In the genomic region with DNA sequence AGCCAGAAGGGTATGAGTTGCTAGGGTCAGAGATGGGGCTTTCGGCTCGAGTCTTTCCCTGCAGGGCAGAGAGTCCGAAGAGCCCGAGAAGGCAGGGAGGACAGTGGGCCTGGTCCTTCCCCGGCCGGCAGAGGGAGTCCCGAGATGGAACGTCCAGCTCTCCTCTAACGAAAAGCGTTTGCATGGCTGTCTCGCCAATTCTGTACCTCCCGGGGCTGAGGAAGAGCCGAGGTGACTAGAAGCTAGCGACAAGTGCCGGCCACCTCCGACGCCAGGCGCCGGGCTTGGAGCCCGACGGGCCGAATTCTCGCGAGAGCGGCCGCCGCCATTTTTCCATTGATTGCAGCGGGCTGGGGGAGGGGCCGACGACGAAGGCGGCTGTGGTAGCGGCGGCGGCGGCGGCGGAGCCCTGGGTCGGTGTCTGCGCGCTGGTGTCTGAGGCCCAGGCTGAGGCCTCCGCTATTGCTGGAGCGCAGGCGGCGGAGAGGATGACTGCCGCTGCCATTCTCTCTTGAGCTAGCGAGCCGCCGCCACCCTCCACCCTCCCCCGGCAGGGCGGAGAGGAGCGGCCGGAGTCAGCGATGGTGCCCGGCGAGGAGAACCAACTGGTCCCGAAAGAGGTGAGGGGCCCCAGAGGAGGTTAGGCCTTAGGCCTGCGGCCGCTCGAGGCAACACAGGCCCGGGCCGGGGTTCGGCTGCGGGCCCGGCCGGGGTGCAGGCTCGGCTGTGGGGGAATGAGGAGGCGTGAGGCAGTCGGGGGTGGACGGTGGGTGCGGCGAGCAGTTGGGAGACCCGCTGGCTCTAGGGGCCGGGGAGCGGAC, we compare ENCODE assay signal across 8 cellular contexts. TPM values are rescaled to one million over a fixed set of nuclear protein-coding genes. Genes with fewer than 3 reads are reported as not detected.
DNase-seq lines count a peak whose midpoint lies in the region; TF ChIP-seq lines count a peak whose summit lies in the region.

A gene with protein sequence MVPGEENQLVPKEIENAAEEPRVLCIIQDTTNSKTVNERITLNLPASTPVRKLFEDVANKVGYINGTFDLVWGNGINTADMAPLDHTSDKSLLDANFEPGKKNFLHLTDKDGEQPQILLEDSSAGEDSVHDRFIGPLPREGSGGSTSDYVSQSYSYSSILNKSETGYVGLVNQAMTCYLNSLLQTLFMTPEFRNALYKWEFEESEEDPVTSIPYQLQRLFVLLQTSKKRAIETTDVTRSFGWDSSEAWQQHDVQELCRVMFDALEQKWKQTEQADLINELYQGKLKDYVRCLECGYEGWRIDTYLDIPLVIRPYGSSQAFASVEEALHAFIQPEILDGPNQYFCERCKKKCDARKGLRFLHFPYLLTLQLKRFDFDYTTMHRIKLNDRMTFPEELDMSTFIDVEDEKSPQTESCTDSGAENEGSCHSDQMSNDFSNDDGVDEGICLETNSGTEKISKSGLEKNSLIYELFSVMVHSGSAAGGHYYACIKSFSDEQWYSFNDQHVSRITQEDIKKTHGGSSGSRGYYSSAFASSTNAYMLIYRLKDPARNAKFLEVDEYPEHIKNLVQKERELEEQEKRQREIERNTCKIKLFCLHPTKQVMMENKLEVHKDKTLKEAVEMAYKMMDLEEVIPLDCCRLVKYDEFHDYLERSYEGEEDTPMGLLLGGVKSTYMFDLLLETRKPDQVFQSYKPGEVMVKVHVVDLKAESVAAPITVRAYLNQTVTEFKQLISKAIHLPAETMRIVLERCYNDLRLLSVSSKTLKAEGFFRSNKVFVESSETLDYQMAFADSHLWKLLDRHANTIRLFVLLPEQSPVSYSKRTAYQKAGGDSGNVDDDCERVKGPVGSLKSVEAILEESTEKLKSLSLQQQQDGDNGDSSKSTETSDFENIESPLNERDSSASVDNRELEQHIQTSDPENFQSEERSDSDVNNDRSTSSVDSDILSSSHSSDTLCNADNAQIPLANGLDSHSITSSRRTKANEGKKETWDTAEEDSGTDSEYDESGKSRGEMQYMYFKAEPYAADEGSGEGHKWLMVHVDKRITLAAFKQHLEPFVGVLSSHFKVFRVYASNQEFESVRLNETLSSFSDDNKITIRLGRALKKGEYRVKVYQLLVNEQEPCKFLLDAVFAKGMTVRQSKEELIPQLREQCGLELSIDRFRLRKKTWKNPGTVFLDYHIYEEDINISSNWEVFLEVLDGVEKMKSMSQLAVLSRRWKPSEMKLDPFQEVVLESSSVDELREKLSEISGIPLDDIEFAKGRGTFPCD (N-terminal part only) (plus strand): TSS at position 368 of the 821 bp plus-strand sequence. CDS start 214 bp downstream, at position 582.

- no peak for TF ChIP-seq CTCF in subcutaneous adipose tissue (IDR thresholded peaks at IDR 0.05; ENCODE audit: low read depth)

- H3K36me3 ChIP-seq in MG63 (no peaks in the 10 kb centered on the region; the same call in 1 of the 2 replicates), neuron (ENCODE audit: insufficient read depth, low read length) (no peaks in the 10 kb centered on the region)

- H3K9me3 ChIP-seq in MG63 (no peaks in the 10 kb centered on the region), neuron (ENCODE audit: low read length) (no peaks in the 10 kb centered on the region)

- H3K27me3 ChIP-seq in MG63 (no peaks in the 10 kb centered on the region), neuron (ENCODE audit: insufficient read depth, low read length) (no peaks in the 10 kb centered on the region)

- peaks cover 22% of the 10 kb centered on the region for H3K4me1 ChIP-seq in neuron (ENCODE audit: insufficient read depth, low read length)

- DNase-seq in GM04504 (ENCODE audit: low read depth) (peak; percentile 60), HCEC 1CT (peak; percentile 84), MG63 (peak; percentile 85), SHP77 treated with DMSO at 0.1 percent for 48 hours (lab: John Stamatoyannopoulos, UW) (peak; percentile 23), activated gamma-delta T cell (lab: John Stamatoyannopoulos, UW) (peak; percentile 90), foreskin melanocyte (peak; percentile 75)

- peak within 1 kb of the TSS; percentile 87 for H3K4me3 ChIP-seq in MG63
- H3K4me3 ChIP-seq in neuron (ENCODE audit: low read length): peak within 1 kb of the TSS; percentile 97

- peak within 1 kb of the TSS; percentile 81 for H2AFZ ChIP-seq in neuron (ENCODE audit: low read depth, low read length)

RNA-seq across cellular contexts. Expression of the gene that starts here (rescaled TPM):
- total RNA-seq in MG63 (2014; rRNA removed; shearing (Covaris generic); ENCODE audit: low replicate concordance): 9.9 and 13.3 TPM in 2 replicates
- total RNA-seq in subcutaneous adipose tissue: 100 to 1,000 TPM in 1 of 4 donors, 10 to 100 TPM in 3; 72.7 to 125 (median 86.6) TPM

Comparison
In these comparisons a context has a peak if more than half of its experiments do, and no peak if none do; other contexts are left out.
1. Peak in every context shown above with its lines: DNase-seq and H3K4me3 ChIP-seq.
2. DNase-seq: peak in every context shown above with its lines; median percentile 90 in activated gamma-delta T cell; 85 in MG63; 84 in HCEC 1CT; 75 in foreskin melanocyte; 60 in GM04504; 23 in SHP77 treated with DMSO at 0.1 percent for 48 hours.